19 cellular contexts compared by ENCODE assay signal in genomic region chr10:61845196-61845949, GRCh38. TPM values are rescaled to one million over a fixed set of nuclear protein-coding genes. Genes with fewer than 3 reads are reported as not detected.
A peak's percentile ranks its signal among the peaks of the same experiment; 100 is the strongest.
DNase-seq lines count a peak whose midpoint lies in the region; ATAC-seq and TF ChIP-seq lines count a peak whose summit lies in the region.
"Had no signal": no experiment of that assay in that cellular context is flagged by ENCODE, and none has a peak within 500 bp of the region (broad histone marks: within the 10 kb centered on the region; RNA-seq: fewer than 3 reads in every experiment).

No MANE protein-coding gene starts in this region.

- no peaks in the 10 kb centered on the region for H3K79me1 ChIP-seq in IMR-90 (ENCODE audit: low read depth in 1 of 2, low read length in 2 of 2)
- H3K79me1 ChIP-seq in mesenchymal stem cell (replicated peaks; ENCODE audit: low read length, poor library complexity, severe bottlenecking) = no peaks in the 10 kb centered on the region

- H3K27ac ChIP-seq in IMR-90 (ENCODE audit: insufficient read depth, low read length) (no peak overlapping the region), mesenchymal stem cell (ENCODE audit: low read length, poor library complexity, severe bottlenecking) (peak overlapping the region; percentile 13)
- H3K27ac ChIP-seq: SJSA1 had no signal

- H3K27me3 Mint-ChIP-seq in chondrocyte (ENCODE audit: low read depth) = no peaks in the 10 kb centered on the region
- no peaks in the 10 kb centered on the region for H3K27me3 Mint-ChIP-seq in activated naive CD8-positive, alpha-beta T cell treated with anti-CD3 and anti-CD28 coated beads, Interleukin-2, amount 50 U/mL, for 24 hours
- H3K27me3 Mint-ChIP-seq: IgD-negative memory B cell had no signal

- peaks cover 22% of the 10 kb centered on the region for H3K4me1 Mint-ChIP-seq in chondrocyte (ENCODE audit: low read depth)
- peaks cover 7% of the 10 kb centered on the region for H3K4me1 Mint-ChIP-seq in activated naive CD8-positive, alpha-beta T cell treated with anti-CD3 and anti-CD28 coated beads, Interleukin-2, amount 50 U/mL, for 24 hours

- intact Hi-C loops in IMR-90 (cut with micrococcal nuclease) = no loop called here

- ATAC-seq in IMR-90 (ENCODE audit: low read depth) (no peak), GM18873 (IDR thresholded peaks at IDR 0.05; ENCODE audit: low FRiP score, unreplicated experiment) (no peak), HG03039 (IDR thresholded peaks at IDR 0.05; ENCODE audit: unreplicated experiment) (no peak)
- no peak for ATAC-seq in activated naive CD8-positive, alpha-beta T cell treated with anti-CD3 and anti-CD28 coated beads, Interleukin-2, amount 50 U/mL, for 24 hours

- no peak overlapping the region for H2BK120ac ChIP-seq in IMR-90 (ENCODE audit: low read depth, low read length)
- no peak overlapping the region for H2BK120ac ChIP-seq in mesenchymal stem cell (ENCODE audit: low read depth, low read length)

- H3K4me3 ChIP-seq in IMR-90 (ENCODE audit: insufficient read depth, low read depth, low read length) = no peak overlapping the region
- H3K4me3 ChIP-seq in mesenchymal stem cell (ENCODE audit: insufficient read depth in 1 of 2, low read depth in 1 of 2, low read length in 2 of 2) = no peak overlapping the region
- H3K4me3 ChIP-seq: SJSA1 had no signal

- no peak for TF ChIP-seq CTCF in IMR-90 (conservative IDR thresholded peaks at IDR 0.05; ENCODE audit: low read depth, low read length)
- no peak for TF ChIP-seq CTCF in chondrocyte (IDR thresholded peaks at IDR 0.05)

- no peak overlapping the region for H2AK9ac ChIP-seq in IMR-90 (replicated peaks; ENCODE audit: low read depth, low read length, poor library complexity)

- H3K23ac ChIP-seq in IMR-90 (ENCODE audit: low read depth, low read length) = no peak overlapping the region
- H3K23ac ChIP-seq in mesenchymal stem cell (ENCODE audit: low read length in 2 of 2) = no peak overlapping the region

- H2AFZ ChIP-seq in IMR-90 (replicated peaks; ENCODE audit: low read length, poor library complexity) (peak overlapping the region; percentile 34), mesenchymal stem cell (ENCODE audit: low read depth, low read length) (no peak overlapping the region)

- H3K18ac ChIP-seq in IMR-90 (ENCODE audit: low read depth, low read length) = no peak overlapping the region
- H3K18ac ChIP-seq in mesenchymal stem cell (ENCODE audit: low read depth in 1 of 2, low read length in 2 of 2) = no peak overlapping the region

- H3K9me3 Mint-ChIP-seq in chondrocyte (ENCODE audit: low read depth) = no peaks in the 10 kb centered on the region
- no peaks in the 10 kb centered on the region for H3K9me3 Mint-ChIP-seq in activated naive CD8-positive, alpha-beta T cell treated with anti-CD3 and anti-CD28 coated beads, Interleukin-2, amount 50 U/mL, for 24 hours
- H3K9me3 Mint-ChIP-seq: IgD-negative memory B cell had no signal

- no peak overlapping the region for H3K56ac ChIP-seq in IMR-90 (ENCODE audit: extremely low read depth, insufficient read depth, low read length)

- 0 out of 2 replicates have a peak overlapping the region, but pooled peaks have one; percentile 21 for H4K91ac ChIP-seq in IMR-90 (ENCODE audit: insufficient read depth, low read depth, low read length)
- no peak overlapping the region for H4K91ac ChIP-seq in mesenchymal stem cell (ENCODE audit: low read length)

- H3K4me2 ChIP-seq in IMR-90 (ENCODE audit: low read depth, low read length) = no peak overlapping the region
- no peak overlapping the region for H3K4me2 ChIP-seq in mesenchymal stem cell (ENCODE audit: low read length, poor library complexity, severe bottlenecking)

- H3K9me3 ChIP-seq in IMR-90 (ENCODE audit: control insufficient read depth, insufficient read depth, low read length) (no peaks in the 10 kb centered on the region), mesenchymal stem cell (ENCODE audit: control insufficient read depth, low read length) (no peaks in the 10 kb centered on the region)
- H3K9me3 ChIP-seq: SJSA1 had no signal

- BruUV-seq in IMR-90 (replicated peaks; lab: Mats Ljungman, UMichigan) = no TSS peak

- 0 out of 2 replicates have a peak overlapping the region, but pooled peaks have one; percentile 15 for H2BK20ac ChIP-seq in IMR-90 (ENCODE audit: low read depth, low read length)

- H3K36me3 ChIP-seq in IMR-90 (ENCODE audit: control insufficient read depth, insufficient read depth, low read length) (no peaks in the 10 kb centered on the region), mesenchymal stem cell (ENCODE audit: control insufficient read depth in 1 of 2, insufficient read depth in 2 of 2, low read depth in 1 of 2, low read length in 2 of 2) (no peaks in the 10 kb centered on the region)
- H3K36me3 ChIP-seq: SJSA1 had no signal

- dilution Hi-C loops in IMR-90 (cut with HindIII; ENCODE audit: low sequenced_read_pairs, unreplicated experiment) = no loop called here

- H3K9me1 ChIP-seq in IMR-90 (ENCODE audit: insufficient read depth, low read length) = peaks cover 4% of the 10 kb centered on the region; the same call in 1 of the 2 replicates

- H2BK12ac ChIP-seq in mesenchymal stem cell (ENCODE audit: low read length in 2 of 2) = no peak overlapping the region

- in situ Hi-C loops in IMR-90 (cut with MboI; ENCODE audit: low sequenced_read_pairs) = no loop called here

- POLR2A ChIA-PET in IMR-90 (lab: Charles Lee; ENCODE audit: unreplicated experiment) = interaction anchor here (0.6 kb wide), 1 partner anchor 7 kb away, joined by 3 read pairs; no protein-coding TSS in a partner anchor

- no CpG with 5 or more reads among the region's 2 CpGs for WGBS in IMR-90 (ENCODE audit: extremely low coverage in 2 of 2, insufficient read length in 1 of 2), 2 experiments
- WGBS in mesenchymal stem cell = 35% methylated on average over 2 of the region's 2 CpGs

- no peak for DNase-seq in IMR-90
- DNase-seq in chondrocyte (ENCODE audit: low spot score) = no peak
- DNase-seq in mesenchymal stem cell = no peak
- peak; percentile 65 for DNase-seq in renal cortical epithelial cell (ENCODE audit: low read depth)
- no peak for DNase-seq in NCI-H446 (lab: John Stamatoyannopoulos, UW)
- DNase-seq in activated naive CD8-positive, alpha-beta T cell treated with anti-CD3 and anti-CD28 coated beads, Interleukin-2, amount 50 U/mL, for 24 hours = no peak
- DNase-seq: ACHN; AML-193; COR-L47; MV-4-11; NCI-H1417 treated with DMSO at 0.1 percent for 48 hours; NCI-H2029; NCI-H2171; NCI-H446 treated with DMSO at 0.1 percent for 48 hours; NK-92 treated with Interleukin-12 subunit alpha and Interleukin-12 subunit beta, amount 100 ng/mL, for 24 hours had no signal

- H3K14ac ChIP-seq in IMR-90 (replicated peaks; ENCODE audit: low read depth, low read length) (peak overlapping the region; percentile 9; the same call in 1 of the 2 replicates), mesenchymal stem cell (ENCODE audit: low read length in 2 of 2) (no peak overlapping the region)

- H3K27me3 ChIP-seq in IMR-90 (ENCODE audit: control insufficient read depth, insufficient read depth, low read length) (no peaks in the 10 kb centered on the region), mesenchymal stem cell (ENCODE audit: control insufficient read depth in 1 of 2, insufficient read depth in 1 of 2, low read length in 2 of 2) (no peaks in the 10 kb centered on the region)
- H3K27me3 ChIP-seq: SJSA1 had no signal

- TF ChIP-seq RAD21 in IMR-90 (IDR thresholded peaks at IDR 0.05; ENCODE audit: low read length) = no peak

- H3K4ac ChIP-seq in IMR-90 (ENCODE audit: low read depth, low read length) (peak overlapping the region; percentile 16; the same call in 1 of the 2 replicates), mesenchymal stem cell (ENCODE audit: low read depth in 1 of 2, low read length in 2 of 2) (no peak overlapping the region)

- H3K4me3 Mint-ChIP-seq in chondrocyte (ENCODE audit: unreplicated experiment) = no peak overlapping the region
- no peak overlapping the region for H3K4me3 Mint-ChIP-seq in activated naive CD8-positive, alpha-beta T cell treated with anti-CD3 and anti-CD28 coated beads, Interleukin-2, amount 50 U/mL, for 24 hours
- H3K4me3 Mint-ChIP-seq: IgD-negative memory B cell had no signal

- H4K20me1 ChIP-seq in IMR-90 (ENCODE audit: insufficient read depth, low read length) = no peaks in the 10 kb centered on the region

- H2AK5ac ChIP-seq in IMR-90 (ENCODE audit: low read depth, low read length) (no peak overlapping the region), mesenchymal stem cell (ENCODE audit: low read length, severe bottlenecking) (no peak overlapping the region)

- H3K36me3 Mint-ChIP-seq in chondrocyte (ENCODE audit: low read depth) = no peaks in the 10 kb centered on the region
- no peaks in the 10 kb centered on the region for H3K36me3 Mint-ChIP-seq in activated naive CD8-positive, alpha-beta T cell treated with anti-CD3 and anti-CD28 coated beads, Interleukin-2, amount 50 U/mL, for 24 hours (ENCODE audit: low read depth)
- H3K36me3 Mint-ChIP-seq: IgD-negative memory B cell had no signal

- H3K27ac Mint-ChIP-seq in chondrocyte (ENCODE audit: unreplicated experiment) = peak overlapping the region; percentile 63
- H3K27ac Mint-ChIP-seq in activated naive CD8-positive, alpha-beta T cell treated with anti-CD3 and anti-CD28 coated beads, Interleukin-2, amount 50 U/mL, for 24 hours = no peak overlapping the region
- H3K27ac Mint-ChIP-seq: IgD-negative memory B cell had no signal

- no peak for TF ChIP-seq POLR2A in IMR-90 (IDR thresholded peaks at IDR 0.05; ENCODE audit: low read depth, low read length)

- CTCF ChIA-PET in IMR-90 (lab: Yijun Ruan, JAX) = no interaction called here

- H3K4me1 ChIP-seq in IMR-90 (ENCODE audit: control insufficient read depth, insufficient read depth, low read length) (peaks cover 4% of the 10 kb centered on the region), mesenchymal stem cell (ENCODE audit: control insufficient read depth, insufficient read depth, low read depth, low read length) (peaks cover 8% of the 10 kb centered on the region)

- no peak overlapping the region for H4K5ac ChIP-seq in IMR-90 (ENCODE audit: low read depth, low read length)

- no peak overlapping the region for H2BK5ac ChIP-seq in IMR-90 (ENCODE audit: low read depth, low read length, poor library complexity, severe bottlenecking)
- H2BK5ac ChIP-seq in mesenchymal stem cell (ENCODE audit: low read depth, low read length, poor library complexity, severe bottlenecking) = no peak overlapping the region

- no peak overlapping the region; the same call in 2 of the 3 replicates for H2BK15ac ChIP-seq in IMR-90 (ENCODE audit: low read depth, low read length)
- H2BK15ac ChIP-seq in mesenchymal stem cell (ENCODE audit: low read depth, poor library complexity, severe bottlenecking) = no peak overlapping the region

- H4K8ac ChIP-seq in IMR-90 (ENCODE audit: low read depth in 2 of 2, low read length in 2 of 2) = no peak overlapping the region
- no peak overlapping the region for H4K8ac ChIP-seq in mesenchymal stem cell (ENCODE audit: low read length)

- H3K9ac ChIP-seq in IMR-90 (ENCODE audit: low read depth, low read length) = no peak overlapping the region
- H3K9ac ChIP-seq in mesenchymal stem cell (ENCODE audit: low read length) = no peak overlapping the region

RNA-seq across cellular contexts. Expression of gene ARID5B, which starts 56.1 kb away (rescaled TPM):
- total RNA-seq in IMR-90 (2012; rRNA removed) = 125 and 140 TPM in 2 replicates
- 41.0 and 43.7 TPM in 2 replicates for polyA plus RNA-seq in IMR-90 (2012; rRNA removed)
- 13.5 and 19.6 TPM in 2 replicates for polyA plus RNA-seq in IMR-90 (2012; cell fraction: cytosol; rRNA removed)
- 21.1 and 46.7 TPM in 2 replicates for polyA plus RNA-seq in IMR-90 (2012; cell fraction: nucleus; rRNA removed; ENCODE audit: low replicate concordance)
- 75.2 to 95.2 TPM (median 93.6 TPM) in 3 replicates for total RNA-seq in chondrocyte
- 61.5 TPM for polyA plus RNA-seq in mesenchymal stem cell (2013, experiment 1 of 2)
- 57.0 TPM for polyA plus RNA-seq in mesenchymal stem cell (2013, experiment 2 of 2)
- 12.2 and 53.9 TPM in 2 replicates for total RNA-seq in renal cortical epithelial cell
